23 cellular contexts compared by ENCODE assay signal in genomic region chr17:39600469-39601009, GRCh38. TPM values are rescaled to one million over a fixed set of nuclear protein-coding genes. Genes with fewer than 3 reads are reported as not detected.
"Had no signal": no experiment of that assay in that cellular context is flagged by ENCODE, and none has a peak within 500 bp of the region (broad histone marks: within the 10 kb centered on the region; RNA-seq: fewer than 3 reads in every experiment).

No MANE protein-coding gene starts in this region.

- H3K4me3 Mint-ChIP-seq: mesothelial cell of epicardium had no signal

- H3K9me3 Mint-ChIP-seq: mesothelial cell of epicardium, nephron had no signal

- H3K36me3 ChIP-seq: heart right ventricle, neutrophil, spleen had no signal

- H3K4me3 ChIP-seq: coronary artery, heart right ventricle, spleen had no signal

- H3K9me3 ChIP-seq: heart right ventricle, neutrophil, spleen had no signal

- H3K27ac ChIP-seq: coronary artery, heart right ventricle, neutrophil, spleen had no signal

- ATAC-seq: heart right ventricle, left lobe of liver, sciatic nerve had no signal

- H3K27ac Mint-ChIP-seq: mesothelial cell of epicardium, nephron had no signal

- H3K36me3 Mint-ChIP-seq: mesothelial cell of epicardium had no signal

- DNase-seq: effector CD4-positive, alpha-beta T cell; heart right ventricle; hypothalamus; islet precursor cell; spleen; stimulated activated CD4-positive, alpha-beta T cell treated with anti-CD3 and anti-CD28 coated beads, Interleukin-15, amount 100 ng/mL, for 24 hours; stimulated activated CD4-positive, alpha-beta T cell treated with anti-CD3 and anti-CD28 coated beads, Interleukin-2, amount 100 ng/mL, for 24 hours; stimulated activated CD4-positive, alpha-beta T cell treated with anti-CD3 and anti-CD28 coated beads, Interleukin-4, amount 100 ng/mL, for 4 hours; stimulated activated naive CD4-positive, alpha-beta T cell treated with Interleukin-2 at 50 U/mL for 16 hours; trophoblast cell had no signal

RNA-seq across cellular contexts. Expression of gene NEUROD2, which starts 7.2 kb away (rescaled TPM):
- total RNA-seq: chondrocyte, dermis microvascular lymphatic vessel endothelial cell, fibroblast of lung, heart right ventricle, left lobe of liver, mesothelial cell of epicardium, osteocyte, pulmonary artery endothelial cell, sciatic nerve, skeletal muscle tissue, spleen, urinary bladder had no signal
- polyA plus RNA-seq: fibroblast of lung, heart right ventricle, urinary bladder had no signal

RNA-seq across cellular contexts. Expression of gene PPP1R1B, which starts 26.2 kb away (rescaled TPM):
- total RNA-seq: dermis microvascular lymphatic vessel endothelial cell, pulmonary artery endothelial cell, spleen had no signal
